ENCODE assay signal across 10 cellular contexts in the genomic region with DNA sequence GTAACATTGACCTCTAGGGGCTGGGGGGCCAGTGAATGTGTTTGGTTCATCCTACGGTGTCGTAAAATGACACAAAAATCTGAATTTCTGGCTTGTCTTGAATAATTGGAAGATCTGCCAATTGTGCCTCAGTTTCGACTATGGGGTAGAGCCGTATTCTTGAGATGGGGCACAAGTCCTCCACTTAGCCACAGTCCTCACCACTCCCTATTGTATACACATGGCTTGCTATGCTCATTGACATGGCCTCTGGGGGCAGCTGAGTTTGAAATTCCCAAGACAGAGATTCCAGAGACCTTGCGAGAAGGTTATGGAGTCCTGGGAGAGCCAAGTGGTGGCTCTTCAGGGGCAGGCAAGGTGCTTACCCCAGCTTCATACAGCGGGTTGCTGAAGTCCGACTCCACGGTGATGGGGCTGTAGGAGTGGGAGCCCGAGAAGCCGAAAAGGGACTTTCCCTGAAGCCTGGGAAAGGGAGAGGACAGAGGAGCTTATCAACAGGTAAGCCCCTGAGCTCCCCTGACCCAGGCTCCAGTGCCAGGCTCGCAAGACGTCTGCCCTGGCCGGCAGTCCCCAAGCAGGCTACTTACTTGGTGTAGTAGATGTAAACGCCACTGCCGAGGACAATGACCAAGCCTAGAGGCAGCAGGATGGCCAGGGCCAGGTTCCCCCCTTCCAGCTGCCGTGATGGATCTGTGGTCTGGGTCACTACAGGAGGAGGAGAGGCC.
"Had no signal": no experiment of that assay in that cellular context is flagged by ENCODE, and none has a peak within 500 bp of the region (broad histone marks: within the 10 kb centered on the region; RNA-seq: fewer than 3 reads in every experiment).

No MANE protein-coding gene starts in this region.

- H3K9ac ChIP-seq: KMS-11 had no signal

- DNase-seq: H9, HCEC 1CT, HFFc6, IMR-90, KBM-7 had no signal

- FAIRE-seq: H1, H54 had no signal

- H3K4me3 ChIP-seq: GM23338 had no signal

- H3K27ac Mint-ChIP-seq: GM23338, HFFc6 had no signal

- H3K4me2 ChIP-seq: GM23338, KMS-11 had no signal

- H2AFZ ChIP-seq: GM23338 had no signal

- H3K9me3 Mint-ChIP-seq: GM23338, H9, HFFc6 had no signal

- H3K27ac ChIP-seq: HL-60, KMS-11 had no signal

- H3K4me3 Mint-ChIP-seq: GM23338, H9, HFFc6 had no signal

- ATAC-seq: GM23338 had no signal
